Comparison of ENCODE assay signal across 19 cellular contexts in genomic region chr21:33088384-33088783, GRCh38. TPM values are rescaled to one million over a fixed set of nuclear protein-coding genes. Genes with fewer than 3 reads are reported as not detected.
A peak's percentile ranks its signal among the peaks of the same experiment; 100 is the strongest.
DNase-seq lines count a peak whose midpoint lies in the region; TF ChIP-seq lines count a peak whose summit lies in the region.
"Had no signal": no experiment of that assay in that cellular context is flagged by ENCODE, and none has a peak within 500 bp of the region (broad histone marks: within the 10 kb centered on the region; RNA-seq: fewer than 3 reads in every experiment).

No MANE protein-coding gene starts in this region.

- H3K36me3 ChIP-seq in BLaER1 treated with 17β-estradiol and CSF1 and Interleukin-3, amounts not matched to agents 10 nM and 100 nM: no peaks in the 10 kb centered on the region
- H3K36me3 ChIP-seq: BLaER1 had no signal

- peak; percentile 29 for DNase-seq in NCI-H1694 (lab: John Stamatoyannopoulos, UW)
- no peak for DNase-seq in NCI-H1694 treated with DMSO at 0.1 percent for 48 hours (lab: John Stamatoyannopoulos, UW)
- DNase-seq in fibroblast of the aortic adventitia (ENCODE audit: low read depth): peak; percentile 5
- no peak for DNase-seq in SHP77 (lab: John Stamatoyannopoulos, UW)
- no peak for DNase-seq in UCSD-AML1 (lab: John Stamatoyannopoulos, UW; ENCODE audit: unreplicated experiment)
- DNase-seq: CD4-positive, alpha-beta T cell; CD8-positive, alpha-beta memory T cell; DMS 273 treated with DMSO at 0.1 percent for 48 hours; DMS79; EL; GDM1; GM23248; H7; HCEC 1CT had no signal

- no peaks in the 10 kb centered on the region for H4K20me1 ChIP-seq in BLaER1 treated with 17β-estradiol and CSF1 and Interleukin-3, amounts not matched to agents 10 nM and 100 nM
- H4K20me1 ChIP-seq: BLaER1 had no signal

- H3K4me3 ChIP-seq in BLaER1 treated with 17β-estradiol and CSF1 and Interleukin-3, amounts not matched to agents 10 nM and 100 nM: no peak overlapping the region
- no peak overlapping the region for H3K4me3 ChIP-seq in fibroblast of the aortic adventitia (ENCODE audit: low read depth, low read length)
- H3K4me3 ChIP-seq: BLaER1, GM12878, GM23248 had no signal

- peak overlapping the region in 7 of 11 experiments; percentile 59 to 81 (median 79); a peak in 9 of 22 replicates for H3K4me2 ChIP-seq in BLaER1 treated with 17β-estradiol and CSF1 and Interleukin-3, amounts not matched to agents 10 nM and 100 nM
- H3K4me2 ChIP-seq: BLaER1 had no signal

- H3K27ac ChIP-seq in BLaER1 treated with 17β-estradiol and CSF1 and Interleukin-3, amounts not matched to agents 10 nM and 100 nM: peak overlapping the region in 3 of 11 experiments; percentile 49 to 76 (median 65); a peak in 5 of 22 replicates
- H3K27ac ChIP-seq: 22Rv1, BLaER1, GM23248 had no signal

- no peak for TF ChIP-seq CTCF in fibroblast of the aortic adventitia (IDR thresholded peaks at IDR 0.05; ENCODE audit: insufficient read depth, low read length)

- no peak overlapping the region for H3K9ac ChIP-seq in BLaER1 treated with 17β-estradiol and CSF1 and Interleukin-3, amounts not matched to agents 10 nM and 100 nM
- H3K9ac ChIP-seq: BLaER1, GM23248 had no signal

- H3K4me1 ChIP-seq in BLaER1 treated with 17β-estradiol and CSF1 and Interleukin-3, amounts not matched to agents 10 nM and 100 nM: peaks cover 13 to 34% (median 20%) of the 10 kb centered on the region in 10 experiments

- H3K27me3 ChIP-seq in BLaER1 treated with 17β-estradiol and CSF1 and Interleukin-3, amounts not matched to agents 10 nM and 100 nM: no peaks in the 10 kb centered on the region
- H3K27me3 ChIP-seq: BLaER1 had no signal

- H3K9me3 ChIP-seq in BLaER1 treated with 17β-estradiol and CSF1 and Interleukin-3, amounts not matched to agents 10 nM and 100 nM (replicated peaks in 1 of 11): no peaks in the 10 kb centered on the region
- H3K9me3 ChIP-seq: BLaER1 had no signal

RNA-seq across cellular contexts. Expression of gene OLIG1, which starts 18.4 kb away (rescaled TPM):
- not detected in 2 replicates for total RNA-seq in fibroblast of the aortic adventitia (ENCODE audit: low replicate concordance)
- total RNA-seq: B cell; CD4-positive, alpha-beta T cell; CD8-positive, alpha-beta memory T cell; GM12878; GM23248 had no signal

Comparison
In these comparisons a context has a peak if more than half of its experiments do, and no peak if none do; other contexts are left out.
1. DNase-seq: peak in NCI-H1694 (single experiment) and fibroblast of the aortic adventitia (single experiment); none in NCI-H1694 treated with DMSO at 0.1 percent for 48 hours (single experiment), SHP77 (0 of 2) and UCSD-AML1 (single experiment).